23 cellular contexts compared by ENCODE assay signal in genomic region chr6:34964564-34964963, GRCh38.
DNase-seq lines count a peak whose midpoint lies in the region; ATAC-seq and TF ChIP-seq lines count a peak whose summit lies in the region.
"Had no signal": no experiment of that assay in that cellular context is flagged by ENCODE, and none has a peak within 500 bp of the region (broad histone marks: within the 10 kb centered on the region; RNA-seq: fewer than 3 reads in every experiment).

No MANE protein-coding gene starts in this region.

- no peak for TF ChIP-seq CTCF in cardiac muscle cell (IDR thresholded peaks at IDR 0.05; ENCODE audit: low read depth, low read length)

- H3K4me1 Mint-ChIP-seq in activated T-helper 1 cell treated with anti-CD3 and anti-CD28 coated beads, Interleukin-12 subunit alpha, Interleukin-12 subunit beta, Interleukin-2, Interleukin-4 antibody, amounts not matched to agents 30 ng/mL and 10 ng/mL and 1 ng/mL, durations not matched to agents 14 hours and 24 hours and 36 hours (ENCODE audit: low read depth), result no peaks in the 10 kb centered on the region

- H3K4me3 ChIP-seq in cardiac muscle cell, result no peak overlapping the region
- H3K4me3 ChIP-seq: lower lobe of right lung, prostate gland, skin epidermis, thyroid gland had no signal

- no peaks in the 10 kb centered on the region for H3K36me3 ChIP-seq in cardiac muscle cell
- H3K36me3 ChIP-seq: brain microvascular endothelial cell, prostate gland, thyroid gland, WERI-Rb-1 had no signal

- intact Hi-C loops in activated T-helper 1 cell treated with anti-CD3 and anti-CD28 coated beads, Interleukin-12 subunit alpha, Interleukin-12 subunit beta, Interleukin-2, Interleukin-4 antibody, amounts not matched to agents 30 ng/mL and 10 ng/mL and 1 ng/mL, durations not matched to agents 14 hours and 24 hours and 36 hours (cut with micrococcal nuclease), result no loop called here

- H3K9me3 Mint-ChIP-seq in activated T-helper 1 cell treated with anti-CD3 and anti-CD28 coated beads, Interleukin-12 subunit alpha, Interleukin-12 subunit beta, Interleukin-2, Interleukin-4 antibody, amounts not matched to agents 30 ng/mL and 10 ng/mL and 1 ng/mL, durations not matched to agents 14 hours and 24 hours and 36 hours, result no peaks in the 10 kb centered on the region
- H3K9me3 Mint-ChIP-seq: activated naive CD8-positive, alpha-beta T cell treated with anti-CD3 and anti-CD28 coated beads for 36 hours; activated T-helper 2 cell treated with anti-CD3 and anti-CD28 coated beads, Interferon-gamma antibody, Interleukin-2, Interleukin-4, amounts not matched to agents 10 μg/mL and 5 μg/mL and 100 μg/mL, durations not matched to agents 14 hours and 24 hours and 36 hours; T-helper 2 cell treated with Interferon-gamma antibody and Interleukin-4, amounts not matched to agents 5 μg/mL and 100 μg/mL, for 36 hours had no signal

- peaks cover 14% of the 10 kb centered on the region for H3K4me1 ChIP-seq in cardiac muscle cell (ENCODE audit: low read depth)
- H3K4me1 ChIP-seq: prostate gland had no signal

- peak; percentile 42 for DNase-seq in GM04504 (ENCODE audit: low read depth)
- peak; percentile 37 for DNase-seq in astrocyte of the hippocampus (ENCODE audit: low read depth, low spot score)
- DNase-seq in cardiac muscle cell (ENCODE audit: low read depth in 1 of 2, low spot score in 1 of 2), result peak in 1 of 2 donors; percentile 65
- peak; percentile 76 for DNase-seq in stromal cell of bone marrow (ENCODE audit: low read depth)
- no peak for DNase-seq in activated gamma-delta T cell (lab: John Stamatoyannopoulos, UW)
- DNase-seq in activated T-helper 1 cell treated with anti-CD3 and anti-CD28 coated beads, Interleukin-12 subunit alpha, Interleukin-12 subunit beta, Interleukin-2, Interleukin-4 antibody, amounts not matched to agents 30 ng/mL and 10 ng/mL and 1 ng/mL, durations not matched to agents 14 hours and 24 hours and 36 hours (ENCODE audit: low spot score), result no peak
- DNase-seq: activated CD4-positive, alpha-beta T cell treated with anti-CD3 and anti-CD28 coated beads, Interleukin-2, amount 50 U/mL, for 1 hour; activated naive CD8-positive, alpha-beta T cell treated with anti-CD3 and anti-CD28 coated beads for 36 hours; brain microvascular endothelial cell; DMS79; lower lobe of right lung; NCI-H1417; NCI-H2171 treated with DMSO at 0.1 percent for 48 hours; NCI-H748 treated with DMSO at 0.1 percent for 48 hours; stimulated activated CD4-positive, alpha-beta T cell treated with anti-CD3 and anti-CD28 coated beads, Interleukin-2, amount 100 ng/mL, for 24 hours; stimulated activated naive CD4-positive, alpha-beta T cell; thyroid gland; WERI-Rb-1 had no signal

- H3K27me3 ChIP-seq in cardiac muscle cell, result no peaks in the 10 kb centered on the region
- H3K27me3 ChIP-seq: brain microvascular endothelial cell, thyroid gland had no signal

- no peak overlapping the region for H3K27ac Mint-ChIP-seq in activated T-helper 1 cell treated with anti-CD3 and anti-CD28 coated beads, Interleukin-12 subunit alpha, Interleukin-12 subunit beta, Interleukin-2, Interleukin-4 antibody, amounts not matched to agents 30 ng/mL and 10 ng/mL and 1 ng/mL, durations not matched to agents 14 hours and 24 hours and 36 hours
- H3K27ac Mint-ChIP-seq: activated naive CD8-positive, alpha-beta T cell treated with anti-CD3 and anti-CD28 coated beads for 36 hours; activated T-helper 2 cell treated with anti-CD3 and anti-CD28 coated beads, Interferon-gamma antibody, Interleukin-2, Interleukin-4, amounts not matched to agents 10 μg/mL and 5 μg/mL and 100 μg/mL, durations not matched to agents 14 hours and 24 hours and 36 hours; T-helper 2 cell treated with Interferon-gamma antibody and Interleukin-4, amounts not matched to agents 5 μg/mL and 100 μg/mL, for 36 hours had no signal

- peak overlapping the region; percentile 41 for H3K27ac ChIP-seq in cardiac muscle cell
- H3K27ac ChIP-seq: brain microvascular endothelial cell, lower lobe of right lung, prostate gland, skin epidermis, thyroid gland, WERI-Rb-1 had no signal

- peaks cover 3% of the 10 kb centered on the region for H3K27me3 Mint-ChIP-seq in activated T-helper 1 cell treated with anti-CD3 and anti-CD28 coated beads, Interleukin-12 subunit alpha, Interleukin-12 subunit beta, Interleukin-2, Interleukin-4 antibody, amounts not matched to agents 30 ng/mL and 10 ng/mL and 1 ng/mL, durations not matched to agents 14 hours and 24 hours and 36 hours (ENCODE audit: insufficient read depth)
- H3K27me3 Mint-ChIP-seq: activated naive CD8-positive, alpha-beta T cell treated with anti-CD3 and anti-CD28 coated beads for 36 hours had no signal

- no peaks in the 10 kb centered on the region for H3K9me3 ChIP-seq in cardiac muscle cell (ENCODE audit: low read depth)
- H3K9me3 ChIP-seq: lower lobe of right lung, prostate gland, thyroid gland had no signal

- no peaks in the 10 kb centered on the region for H3K36me3 Mint-ChIP-seq in activated T-helper 1 cell treated with anti-CD3 and anti-CD28 coated beads, Interleukin-12 subunit alpha, Interleukin-12 subunit beta, Interleukin-2, Interleukin-4 antibody, amounts not matched to agents 30 ng/mL and 10 ng/mL and 1 ng/mL, durations not matched to agents 14 hours and 24 hours and 36 hours (ENCODE audit: low read depth)
- H3K36me3 Mint-ChIP-seq: activated naive CD8-positive, alpha-beta T cell treated with anti-CD3 and anti-CD28 coated beads for 36 hours had no signal

- ATAC-seq in HG03025 (IDR thresholded peaks at IDR 0.05; ENCODE audit: low FRiP score, unreplicated experiment), result no peak
- ATAC-seq: lower lobe of right lung had no signal

- no peak overlapping the region for H3K4me3 Mint-ChIP-seq in activated T-helper 1 cell treated with anti-CD3 and anti-CD28 coated beads, Interleukin-12 subunit alpha, Interleukin-12 subunit beta, Interleukin-2, Interleukin-4 antibody, amounts not matched to agents 30 ng/mL and 10 ng/mL and 1 ng/mL, durations not matched to agents 14 hours and 24 hours and 36 hours
- H3K4me3 Mint-ChIP-seq: activated naive CD8-positive, alpha-beta T cell treated with anti-CD3 and anti-CD28 coated beads for 36 hours; T-helper 2 cell treated with Interferon-gamma antibody and Interleukin-4, amounts not matched to agents 5 μg/mL and 100 μg/mL, for 36 hours had no signal

Comparison
In these comparisons a context has a peak if more than half of its experiments do, and no peak if none do; other contexts are left out.
1. DNase-seq: peak in GM04504 (single experiment), astrocyte of the hippocampus (single experiment) and stromal cell of bone marrow (single experiment); none in activated gamma-delta T cell (single experiment) and activated T-helper 1 cell treated with anti-CD3 and anti-CD28 coated beads, Interleukin-12 subunit alpha, Interleukin-12 subunit beta, Interleukin-2, Interleukin-4 antibody, amounts not matched to agents 30 ng/mL and 10 ng/mL and 1 ng/mL, durations not matched to agents 14 hours and 24 hours and 36 hours (single experiment).